8 cellular contexts compared by ENCODE assay signal in the genomic region with DNA sequence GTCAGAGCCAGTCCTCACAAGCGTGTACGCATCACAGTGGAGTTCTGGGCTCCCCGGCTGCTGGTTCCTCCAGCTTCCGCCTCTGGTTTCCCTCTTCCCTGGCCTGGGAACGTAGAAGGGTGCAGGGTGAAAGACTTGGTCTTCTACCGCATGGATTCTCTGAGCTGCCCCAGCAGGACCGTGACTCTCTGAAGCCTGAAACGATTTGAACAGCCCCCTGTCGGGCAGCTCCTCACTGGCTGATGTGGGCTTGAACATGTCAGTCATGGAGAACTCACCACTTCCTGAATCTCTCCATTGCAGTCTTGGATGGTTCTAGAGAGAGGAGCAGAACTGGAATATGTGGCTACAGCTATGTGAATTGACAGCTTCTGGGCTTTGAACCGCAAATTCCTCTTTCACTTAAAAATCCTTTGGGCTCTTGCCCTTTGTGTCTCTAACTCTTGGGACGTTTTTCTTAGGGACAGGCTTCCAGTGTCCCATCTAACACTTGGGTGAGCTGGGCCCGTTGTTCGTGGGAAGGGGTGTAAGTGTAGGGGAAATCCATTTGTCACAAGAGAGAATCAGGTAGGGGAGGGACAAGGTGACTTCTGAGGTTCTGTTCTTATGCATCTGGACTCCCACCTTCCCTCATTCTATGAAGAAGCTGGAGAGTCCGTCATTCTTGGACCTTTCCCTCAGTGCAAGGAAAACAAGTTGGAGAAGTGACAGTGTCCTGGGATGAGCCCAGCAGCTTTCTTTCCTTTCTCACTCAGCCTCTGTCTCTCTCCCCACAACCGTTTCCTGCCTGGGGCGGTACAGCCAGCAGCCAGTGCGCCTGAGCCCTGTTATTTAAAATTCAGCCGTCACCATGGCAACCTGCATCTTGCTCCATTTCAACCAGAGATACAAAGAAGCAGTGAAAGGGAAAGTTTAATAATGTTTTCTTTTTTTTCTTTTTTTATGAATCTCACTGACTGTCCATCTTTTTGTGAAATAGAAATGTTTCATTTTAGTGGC.
DNase-seq lines count a peak whose midpoint lies in the region; ATAC-seq lines count a peak whose summit lies in the region.

No MANE protein-coding gene starts in this region.

- ATAC-seq in GM21576 (IDR thresholded peaks at IDR 0.05; ENCODE audit: unreplicated experiment) (peak; percentile 80), left cardiac atrium (peak; percentile 49 to 64)
- ATAC-seq in activated T-cell treated with anti-CD3 and anti-CD28 coated beads, Interleukin-2, amount 50 U/mL, for 72 hours (replicated peaks in 1 of 2) = peak; percentile 74 to 80

- peaks cover 42% of the 10 kb centered on the region for H3K4me1 Mint-ChIP-seq in activated T-cell treated with anti-CD3 and anti-CD28 coated beads, Interleukin-2, amount 50 U/mL, for 72 hours (ENCODE audit: low read depth)

- no peaks in the 10 kb centered on the region for H3K9me3 Mint-ChIP-seq in activated T-cell treated with anti-CD3 and anti-CD28 coated beads, Interleukin-2, amount 50 U/mL, for 72 hours

- H3K36me3 Mint-ChIP-seq in activated T-cell treated with anti-CD3 and anti-CD28 coated beads, Interleukin-2, amount 50 U/mL, for 72 hours (ENCODE audit: insufficient read depth in 2 of 2) = no peaks in the 10 kb centered on the region

- intact Hi-C loops in left cardiac atrium (cut with DNase I) = no loop called here

- H3K27me3 Mint-ChIP-seq in activated T-cell treated with anti-CD3 and anti-CD28 coated beads, Interleukin-2, amount 50 U/mL, for 72 hours (ENCODE audit: low read depth) = no peaks in the 10 kb centered on the region

- H3K27ac Mint-ChIP-seq in activated T-cell treated with anti-CD3 and anti-CD28 coated beads, Interleukin-2, amount 50 U/mL, for 72 hours = peak overlapping the region; percentile 43

- peak; percentile 26 for DNase-seq in GM04504 (ENCODE audit: low read depth)
- peak; percentile 61 to 64 for DNase-seq in Kasumi-1 (lab: John Stamatoyannopoulos, UW)
- peak; percentile 70 to 73 for DNase-seq in activated T-cell treated with anti-CD3 and anti-CD28 coated beads, Interleukin-2, amount 50 U/mL, for 72 hours
- DNase-seq in left cardiac atrium = peak; percentile 56
- peak; percentile 65 to 66 for DNase-seq in stimulated activated CD4-positive, alpha-beta T cell treated with anti-CD3 and anti-CD28 coated beads, Interleukin-2, amount 100 ng/mL, for 24 hours
- DNase-seq in H4 (ENCODE audit: low spot score) = no peak
- DNase-seq in RKO (ENCODE audit: low spot score) = no peak

- H3K4me3 Mint-ChIP-seq in activated T-cell treated with anti-CD3 and anti-CD28 coated beads, Interleukin-2, amount 50 U/mL, for 72 hours = peak overlapping the region; percentile 79 to 85

Comparison
In these comparisons a context has a peak if more than half of its experiments do, and no peak if none do; other contexts are left out.
1. DNase-seq: peak in GM04504 (single experiment), Kasumi-1 (2 of 2), activated T-cell treated with anti-CD3 and anti-CD28 coated beads, Interleukin-2, amount 50 U/mL, for 72 hours (2 of 2), left cardiac atrium (single experiment) and stimulated activated CD4-positive, alpha-beta T cell treated with anti-CD3 and anti-CD28 coated beads, Interleukin-2, amount 100 ng/mL, for 24 hours (2 of 2); none in H4 (single experiment) and RKO (single experiment).
2. Peak in every context shown above with its lines, with median percentiles within 50 percentile points of each other: ATAC-seq.